8 cellular contexts compared by ENCODE assay signal in genomic region chr1:36385410-36386261, GRCh38. TPM values are rescaled to one million over a fixed set of nuclear protein-coding genes. Genes with fewer than 3 reads are reported as not detected.
A peak's percentile ranks its signal among the peaks of the same experiment; 100 is the strongest.
DNase-seq lines count a peak whose midpoint lies in the region; ATAC-seq and TF ChIP-seq lines count a peak whose summit lies in the region.

A gene with protein sequence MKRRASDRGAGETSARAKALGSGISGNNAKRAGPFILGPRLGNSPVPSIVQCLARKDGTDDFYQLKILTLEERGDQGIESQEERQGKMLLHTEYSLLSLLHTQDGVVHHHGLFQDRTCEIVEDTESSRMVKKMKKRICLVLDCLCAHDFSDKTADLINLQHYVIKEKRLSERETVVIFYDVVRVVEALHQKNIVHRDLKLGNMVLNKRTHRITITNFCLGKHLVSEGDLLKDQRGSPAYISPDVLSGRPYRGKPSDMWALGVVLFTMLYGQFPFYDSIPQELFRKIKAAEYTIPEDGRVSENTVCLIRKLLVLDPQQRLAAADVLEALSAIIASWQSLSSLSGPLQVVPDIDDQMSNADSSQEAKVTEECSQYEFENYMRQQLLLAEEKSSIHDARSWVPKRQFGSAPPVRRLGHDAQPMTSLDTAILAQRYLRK (minus strand): TSS chr1:36385924. CDS start chr1:36361332, 24,592 bp downstream.

- H3K4me3 ChIP-seq in GM23338, result peak within 1 kb of the TSS; percentile 98
- H3K4me3 ChIP-seq in fibroblast of lung (replicated peaks in 1 of 4; ENCODE audit: control extremely low read depth in 1 of 4, insufficient read depth in 1 of 4, low read depth in 3 of 4, low read length in 4 of 4), result peak within 1 kb of the TSS; percentile 94 to 98 (median 95)
- H3K4me3 ChIP-seq in naive thymus-derived CD4-positive, alpha-beta T cell (ENCODE audit: low read length), result peak within 1 kb of the TSS; percentile 96

- TF ChIP-seq CTCF in GM23338 (conservative IDR thresholded peaks at IDR 0.05; ENCODE audit: low read depth in 2 of 2) (no peak), RWPE1 (conservative IDR thresholded peaks at IDR 0.05; ENCODE audit: low read depth) (no peak), fibroblast of lung (conservative IDR thresholded peaks at IDR 0.05 in 1 of 2, IDR thresholded peaks at IDR 0.05 in 1 of 2; ENCODE audit: low read depth in 1 of 2, low read length in 2 of 2) (no peak)

- peaks cover 21% of the 10 kb centered on the region for H3F3A ChIP-seq in GM23338 (replicated peaks; ENCODE audit: low read depth)

- CTCF ChIA-PET in RWPE1 (lab: Yijun Ruan, JAX), result interaction anchor here (1.6 kb wide), 1 partner anchor 43 kb away, joined by 3 read pairs; no protein-coding TSS in a partner anchor
- CTCF ChIA-PET in naive thymus-derived CD4-positive, alpha-beta T cell (lab: Charles Lee), result interaction anchor here (1.0 to 5.6 kb wide), 11 partner anchors 12 to 43 kb away, joined by 3 to 48 read pairs (median 6); partner anchors contain the start of gene LSM10

- H3K4me1 Mint-ChIP-seq in GM23338, result peaks cover 43% of the 10 kb centered on the region
- peaks cover 46% of the 10 kb centered on the region for H3K4me1 Mint-ChIP-seq in activated T-helper 17 cell treated with anti-CD3 and anti-CD28 coated beads, Interleukin-2, amount 50 U/mL, for 72 hours
- H3K4me1 Mint-ChIP-seq in naive thymus-derived CD4-positive, alpha-beta T cell, result peaks cover 52 to 67% (median 57%) of the 10 kb centered on the region in 7 donors
- H3K4me1 Mint-ChIP-seq in stimulated activated naive B cell treated with anti-CD40 and anti-IgM and Interleukin-4, amounts not matched to agents 10 μg/mL and 1 μg/mL and 100 μg/mL, for 72 hours, result peaks cover 55 to 83% of the 10 kb centered on the region in 2 donors

- no peaks in the 10 kb centered on the region for H3K9me3 Mint-ChIP-seq in GM23338
- H3K9me3 Mint-ChIP-seq in activated T-helper 17 cell treated with anti-CD3 and anti-CD28 coated beads, Interleukin-2, amount 50 U/mL, for 72 hours, result no peaks in the 10 kb centered on the region
- peaks cover 0 to 2% (median 0%) of the 10 kb centered on the region in 11 donors for H3K9me3 Mint-ChIP-seq in naive thymus-derived CD4-positive, alpha-beta T cell
- H3K9me3 Mint-ChIP-seq in stimulated activated naive B cell treated with anti-CD40 and anti-IgM and Interleukin-4, amounts not matched to agents 10 μg/mL and 1 μg/mL and 100 μg/mL, for 72 hours, result no peaks in the 10 kb centered on the region

- H3K4me2 ChIP-seq in GM23338 (peak within 1 kb of the TSS; percentile 97), fibroblast of lung (ENCODE audit: extremely low read depth, insufficient read depth, low read length) (peak within 1 kb of the TSS; percentile 99)

- H3K36me3 ChIP-seq in GM23338 (ENCODE audit: insufficient read depth), result no peaks in the 10 kb centered on the region
- H3K36me3 ChIP-seq in fibroblast of lung (ENCODE audit: control insufficient read depth, insufficient read depth, low read length), result no peaks in the 10 kb centered on the region
- H3K36me3 ChIP-seq in naive thymus-derived CD4-positive, alpha-beta T cell (ENCODE audit: control insufficient read depth in 2 of 3, insufficient read depth in 3 of 3, low read length in 3 of 3), result peaks cover 0 to 23% (median 0%) of the 10 kb centered on the region in 3 experiments

- POLR2A ChIA-PET in RWPE1 (lab: Yijun Ruan, JAX; ENCODE audit: low non-redundant PET), result interaction anchor here (0.6 to 1.5 kb wide), 4 partner anchors 12 to 120 kb away, joined by 3 to 7 read pairs (median 4); partner anchors contain the start of gene LSM10
- POLR2A ChIA-PET in naive thymus-derived CD4-positive, alpha-beta T cell (lab: Charles Lee), result interaction anchor here (0.7 to 4.0 kb wide), 12 partner anchors 8 to 225 kb away, joined by 3 to 37 read pairs (median 4); partner anchors contain the start of genes LSM10 and MRPS15

- H3K9me2 ChIP-seq in GM23338 (ENCODE audit: insufficient read depth), result no peaks in the 10 kb centered on the region

- peak; percentile 91 for ATAC-seq in GM23338
- peak; percentile 92 for ATAC-seq in activated T-helper 17 cell treated with anti-CD3 and anti-CD28 coated beads, Interleukin-2, amount 50 U/mL, for 72 hours (replicated peaks)
- peak; percentile 92 for ATAC-seq in naive thymus-derived CD4-positive, alpha-beta T cell
- peak; percentile 90 to 91 for ATAC-seq in stimulated activated naive B cell treated with anti-CD40 and anti-IgM and Interleukin-4, amounts not matched to agents 10 μg/mL and 1 μg/mL and 100 μg/mL, for 72 hours (replicated peaks)

- H3K79me2 ChIP-seq in GM23338 (replicated peaks; ENCODE audit: insufficient read depth) (peaks cover 47% of the 10 kb centered on the region), fibroblast of lung (ENCODE audit: control insufficient read depth, insufficient read depth, low read length) (peaks cover 45% of the 10 kb centered on the region)

- DNase-seq in DMS79 treated with DMSO at 0.1 percent for 48 hours (lab: John Stamatoyannopoulos, UW) (peak; percentile 99), GM23338 (ENCODE audit: low spot score) (peak; percentile 99), LHCN-M2 (ENCODE audit: low read depth) (peak; percentile 99), RWPE1 (ENCODE audit: low spot score) (peak; percentile 96), fibroblast of lung (ENCODE audit: low read depth in 2 of 2) (peak; percentile 99 to 100)
- peak; percentile 83 to 99 (median 96) for DNase-seq in naive thymus-derived CD4-positive, alpha-beta T cell
- DNase-seq in stimulated activated naive B cell treated with anti-CD40 and anti-IgM and Interleukin-4, amounts not matched to agents 10 μg/mL and 1 μg/mL and 100 μg/mL, for 72 hours, result peak; percentile 95

- H3K9me3 ChIP-seq in fibroblast of lung (ENCODE audit: control insufficient read depth, insufficient read depth, low read depth, low read length), result no peaks in the 10 kb centered on the region
- no peaks in the 10 kb centered on the region for H3K9me3 ChIP-seq in naive thymus-derived CD4-positive, alpha-beta T cell (ENCODE audit: control insufficient read depth in 2 of 3, low read length in 3 of 3)

- H3K27me3 ChIP-seq in GM23338 (ENCODE audit: insufficient read depth), result no peaks in the 10 kb centered on the region
- H3K27me3 ChIP-seq in fibroblast of lung (ENCODE audit: control insufficient read depth, insufficient read depth, low read length), result no peaks in the 10 kb centered on the region
- no peaks in the 10 kb centered on the region for H3K27me3 ChIP-seq in naive thymus-derived CD4-positive, alpha-beta T cell (ENCODE audit: control insufficient read depth in 2 of 2, insufficient read depth in 2 of 2, low read length in 2 of 2)

- H3K27me3 Mint-ChIP-seq in GM23338 (ENCODE audit: insufficient read depth, low read depth, poor library complexity), result peaks cover 21% of the 10 kb centered on the region
- no peaks in the 10 kb centered on the region for H3K27me3 Mint-ChIP-seq in activated T-helper 17 cell treated with anti-CD3 and anti-CD28 coated beads, Interleukin-2, amount 50 U/mL, for 72 hours
- no peaks in the 10 kb centered on the region for H3K27me3 Mint-ChIP-seq in naive thymus-derived CD4-positive, alpha-beta T cell
- H3K27me3 Mint-ChIP-seq in stimulated activated naive B cell treated with anti-CD40 and anti-IgM and Interleukin-4, amounts not matched to agents 10 μg/mL and 1 μg/mL and 100 μg/mL, for 72 hours, result no peaks in the 10 kb centered on the region

- H3K4me1 ChIP-seq in GM23338 (ENCODE audit: insufficient read depth) (peaks cover 16% of the 10 kb centered on the region), fibroblast of lung (ENCODE audit: control insufficient read depth, extremely low read depth, insufficient read depth, low read length) (peaks cover 15% of the 10 kb centered on the region)
- peaks cover 26 to 29% of the 10 kb centered on the region in 2 donors for H3K4me1 ChIP-seq in naive thymus-derived CD4-positive, alpha-beta T cell (ENCODE audit: control insufficient read depth in 2 of 2, insufficient read depth in 2 of 2, low read length in 2 of 2)

- H3K9ac ChIP-seq in fibroblast of lung (ENCODE audit: insufficient read depth, low read length), result peak within 1 kb of the TSS; percentile 95

- peak within 1 kb of the TSS; percentile 98 for H3K27ac ChIP-seq in GM23338 (ENCODE audit: low read depth)
- peak within 1 kb of the TSS; percentile 90 for H3K27ac ChIP-seq in RWPE1
- peak within 1 kb of the TSS; percentile 99 for H3K27ac ChIP-seq in fibroblast of lung (ENCODE audit: insufficient read depth, low read length)
- H3K27ac ChIP-seq in naive thymus-derived CD4-positive, alpha-beta T cell (ENCODE audit: low read depth, low read length), result peak within 1 kb of the TSS; percentile 97

- H4K20me1 ChIP-seq in GM23338 (replicated peaks; ENCODE audit: insufficient read depth) (peaks cover 33% of the 10 kb centered on the region), fibroblast of lung (ENCODE audit: control insufficient read depth, extremely low read depth, insufficient read depth, low read length) (no peaks in the 10 kb centered on the region)

- H3K36me3 Mint-ChIP-seq in GM23338 (ENCODE audit: low read depth), result peaks cover 11% of the 10 kb centered on the region
- H3K36me3 Mint-ChIP-seq in activated T-helper 17 cell treated with anti-CD3 and anti-CD28 coated beads, Interleukin-2, amount 50 U/mL, for 72 hours (ENCODE audit: low read depth), result peaks cover 48% of the 10 kb centered on the region
- H3K36me3 Mint-ChIP-seq in naive thymus-derived CD4-positive, alpha-beta T cell, result peaks cover 0 to 17% (median 3%) of the 10 kb centered on the region in 5 donors
- peaks cover 12 to 28% of the 10 kb centered on the region in 2 donors for H3K36me3 Mint-ChIP-seq in stimulated activated naive B cell treated with anti-CD40 and anti-IgM and Interleukin-4, amounts not matched to agents 10 μg/mL and 1 μg/mL and 100 μg/mL, for 72 hours

- H3K4me3 Mint-ChIP-seq in GM23338, result peak within 1 kb of the TSS; percentile 95
- peak within 1 kb of the TSS; percentile 99 for H3K4me3 Mint-ChIP-seq in activated T-helper 17 cell treated with anti-CD3 and anti-CD28 coated beads, Interleukin-2, amount 50 U/mL, for 72 hours
- H3K4me3 Mint-ChIP-seq in naive thymus-derived CD4-positive, alpha-beta T cell, result peak within 1 kb of the TSS; percentile 85 to 95 (median 93)
- H3K4me3 Mint-ChIP-seq in stimulated activated naive B cell treated with anti-CD40 and anti-IgM and Interleukin-4, amounts not matched to agents 10 μg/mL and 1 μg/mL and 100 μg/mL, for 72 hours, result peak within 1 kb of the TSS; percentile 89 to 94

- H2AFZ ChIP-seq in GM23338, result 0 out of 2 replicates have a peak within 1 kb of the TSS, but pooled peaks have one; percentile 38
- H2AFZ ChIP-seq in fibroblast of lung (ENCODE audit: low read length), result no peak within 1 kb of the TSS

- peak within 1 kb of the TSS; percentile 100 for H3K27ac Mint-ChIP-seq in GM23338
- peak within 1 kb of the TSS; percentile 100 for H3K27ac Mint-ChIP-seq in activated T-helper 17 cell treated with anti-CD3 and anti-CD28 coated beads, Interleukin-2, amount 50 U/mL, for 72 hours
- peak within 1 kb of the TSS; percentile 95 to 99 (median 97) for H3K27ac Mint-ChIP-seq in naive thymus-derived CD4-positive, alpha-beta T cell
- peak within 1 kb of the TSS; percentile 99 for H3K27ac Mint-ChIP-seq in stimulated activated naive B cell treated with anti-CD40 and anti-IgM and Interleukin-4, amounts not matched to agents 10 μg/mL and 1 μg/mL and 100 μg/mL, for 72 hours

- intact Hi-C loops in naive thymus-derived CD4-positive, alpha-beta T cell (cut with micrococcal nuclease), result loop anchor here (1.0 to 5.0 kb wide), 16 partner anchors 12 to 236 kb away; partner anchors contain the start of genes LSM10 (in 2 of the 2), MRPS15 (in 2 of the 2), THRAP3 (in 2 of the 2) and TRAPPC3 (in 2 of the 2)

RNA-seq across cellular contexts. Expression of the gene that starts here (rescaled TPM):
- total RNA-seq in GM23338 (2014; rRNA removed; shearing (Covaris generic)), result 20.0 and 20.2 TPM in 2 replicates
- 8.1 and 8.5 TPM in 2 replicates for polyA plus RNA-seq in GM23338 (2016; fragmentation: Nextera tagmentation; extraction: Ambion mirVana)
- total RNA-seq in LHCN-M2 (2014; rRNA removed), result 13.7 and 16.2 TPM in 2 replicates
- 20.3 TPM for polyA plus RNA-seq in LHCN-M2 (2012)
- total RNA-seq in activated T-helper 17 cell treated with anti-CD3 and anti-CD28 coated beads, Interleukin-2, amount 50 U/mL, for 72 hours, result 10 to 100 TPM; 44.1 to 56.8 TPM
- 10.5 and 14.2 TPM in 2 replicates for total RNA-seq in fibroblast of lung
- polyA plus RNA-seq in fibroblast of lung, result 15.1 and 15.4 TPM in 2 replicates
- polyA plus RNA-seq in fibroblast of lung (2012), result 15.0 and 16.4 TPM in 2 replicates
- 22.0 and 28.6 TPM in 2 replicates for polyA minus RNA-seq in fibroblast of lung (ENCODE audit: low replicate concordance)
- total RNA-seq in naive thymus-derived CD4-positive, alpha-beta T cell, result 10 to 100 TPM; 27.6 to 56.8 (median 48.2) TPM
- 10 to 100 TPM; 28.0 to 43.1 TPM for polyA plus RNA-seq in naive thymus-derived CD4-positive, alpha-beta T cell

Comparison
In these comparisons a context has a peak if more than half of its experiments do, and no peak if none do; other contexts are left out.
1. Peak in every context shown above with its lines: DNase-seq, ATAC-seq, H3K4me3 ChIP-seq and H3K27ac ChIP-seq.